Comparison of ENCODE assay signal across 1 cellular context in the genomic region with DNA sequence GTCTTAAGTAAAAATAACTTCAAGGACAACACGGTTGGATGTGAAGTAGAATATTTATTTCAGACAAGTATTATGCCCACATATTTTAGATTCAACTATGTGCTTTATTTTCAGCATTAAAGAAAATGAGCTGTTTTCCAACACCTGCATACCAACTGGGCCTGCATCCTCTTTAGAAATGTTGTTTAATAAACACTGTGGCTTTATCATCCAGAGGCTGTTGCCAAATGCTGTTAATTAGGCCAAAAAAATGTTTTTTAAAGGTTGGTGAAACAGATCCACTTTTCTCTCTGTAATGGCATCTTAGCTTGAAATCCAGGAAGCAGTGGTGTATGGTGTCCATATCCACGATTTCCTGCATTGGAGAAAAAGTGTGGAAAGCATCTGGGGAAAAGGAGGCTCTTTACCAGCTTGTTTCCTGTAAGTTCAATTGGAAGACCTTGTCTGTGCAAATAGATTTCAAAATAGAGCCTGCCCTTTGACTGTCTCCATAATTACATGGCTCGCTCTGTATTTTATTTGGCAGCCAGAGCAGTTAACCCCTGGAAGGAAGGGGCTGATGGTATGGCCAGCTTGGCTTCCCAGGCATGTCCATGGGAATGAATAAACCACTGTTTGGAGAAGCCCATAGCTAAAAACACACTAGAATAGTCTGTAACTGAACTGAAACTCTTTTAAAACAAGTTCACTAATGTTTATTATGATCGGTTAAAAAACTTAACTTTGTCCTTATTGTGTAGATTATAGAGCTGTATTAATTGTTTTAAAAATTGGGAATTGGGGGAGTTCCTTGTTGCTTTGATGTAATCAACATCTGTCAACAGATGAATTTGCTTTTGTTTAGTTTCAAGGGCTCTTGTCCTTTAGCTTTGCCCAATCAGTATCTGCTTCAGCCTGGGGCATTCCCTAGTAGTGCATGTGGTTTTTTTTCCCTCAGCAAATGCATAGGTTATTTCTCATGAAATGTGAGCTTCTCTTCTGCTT.
TF ChIP-seq lines count a peak whose summit lies in the region.

No MANE protein-coding gene starts in this region.

TF ChIP-seq in HepG2, 621 proteins besides CTCF, POLR2A, EP300 and RAD21 (continued from another document and continues in another):
- TF ChIP-seq, protein P1, sequence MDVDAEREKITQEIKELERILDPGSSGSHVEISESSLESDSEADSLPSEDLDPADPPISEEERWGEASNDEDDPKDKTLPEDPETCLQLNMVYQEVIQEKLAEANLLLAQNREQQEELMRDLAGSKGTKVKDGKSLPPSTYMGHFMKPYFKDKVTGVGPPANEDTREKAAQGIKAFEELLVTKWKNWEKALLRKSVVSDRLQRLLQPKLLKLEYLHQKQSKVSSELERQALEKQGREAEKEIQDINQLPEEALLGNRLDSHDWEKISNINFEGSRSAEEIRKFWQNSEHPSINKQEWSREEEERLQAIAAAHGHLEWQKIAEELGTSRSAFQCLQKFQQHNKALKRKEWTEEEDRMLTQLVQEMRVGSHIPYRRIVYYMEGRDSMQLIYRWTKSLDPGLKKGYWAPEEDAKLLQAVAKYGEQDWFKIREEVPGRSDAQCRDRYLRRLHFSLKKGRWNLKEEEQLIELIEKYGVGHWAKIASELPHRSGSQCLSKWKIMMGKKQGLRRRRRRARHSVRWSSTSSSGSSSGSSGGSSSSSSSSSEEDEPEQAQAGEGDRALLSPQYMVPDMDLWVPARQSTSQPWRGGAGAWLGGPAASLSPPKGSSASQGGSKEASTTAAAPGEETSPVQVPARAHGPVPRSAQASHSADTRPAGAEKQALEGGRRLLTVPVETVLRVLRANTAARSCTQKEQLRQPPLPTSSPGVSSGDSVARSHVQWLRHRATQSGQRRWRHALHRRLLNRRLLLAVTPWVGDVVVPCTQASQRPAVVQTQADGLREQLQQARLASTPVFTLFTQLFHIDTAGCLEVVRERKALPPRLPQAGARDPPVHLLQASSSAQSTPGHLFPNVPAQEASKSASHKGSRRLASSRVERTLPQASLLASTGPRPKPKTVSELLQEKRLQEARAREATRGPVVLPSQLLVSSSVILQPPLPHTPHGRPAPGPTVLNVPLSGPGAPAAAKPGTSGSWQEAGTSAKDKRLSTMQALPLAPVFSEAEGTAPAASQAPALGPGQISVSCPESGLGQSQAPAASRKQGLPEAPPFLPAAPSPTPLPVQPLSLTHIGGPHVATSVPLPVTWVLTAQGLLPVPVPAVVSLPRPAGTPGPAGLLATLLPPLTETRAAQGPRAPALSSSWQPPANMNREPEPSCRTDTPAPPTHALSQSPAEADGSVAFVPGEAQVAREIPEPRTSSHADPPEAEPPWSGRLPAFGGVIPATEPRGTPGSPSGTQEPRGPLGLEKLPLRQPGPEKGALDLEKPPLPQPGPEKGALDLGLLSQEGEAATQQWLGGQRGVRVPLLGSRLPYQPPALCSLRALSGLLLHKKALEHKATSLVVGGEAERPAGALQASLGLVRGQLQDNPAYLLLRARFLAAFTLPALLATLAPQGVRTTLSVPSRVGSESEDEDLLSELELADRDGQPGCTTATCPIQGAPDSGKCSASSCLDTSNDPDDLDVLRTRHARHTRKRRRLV (CRISPR knock-in tag; IDR thresholded peaks at IDR 0.05), result 0 out of 2 replicates have a peak, but pooled peaks have one; percentile 22
- TF ChIP-seq, protein P2, sequence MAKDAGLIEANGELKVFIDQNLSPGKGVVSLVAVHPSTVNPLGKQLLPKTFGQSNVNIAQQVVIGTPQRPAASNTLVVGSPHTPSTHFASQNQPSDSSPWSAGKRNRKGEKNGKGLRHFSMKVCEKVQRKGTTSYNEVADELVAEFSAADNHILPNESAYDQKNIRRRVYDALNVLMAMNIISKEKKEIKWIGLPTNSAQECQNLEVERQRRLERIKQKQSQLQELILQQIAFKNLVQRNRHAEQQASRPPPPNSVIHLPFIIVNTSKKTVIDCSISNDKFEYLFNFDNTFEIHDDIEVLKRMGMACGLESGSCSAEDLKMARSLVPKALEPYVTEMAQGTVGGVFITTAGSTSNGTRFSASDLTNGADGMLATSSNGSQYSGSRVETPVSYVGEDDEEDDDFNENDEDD (CRISPR knock-in tag; IDR thresholded peaks at IDR 0.05; ENCODE audit: borderline replicate concordance), result 0 out of 2 replicates have a peak, but pooled peaks have one; percentile 23
- TF ChIP-seq ELF1 (CRISPR knock-in tag; IDR thresholded peaks at IDR 0.05), result peak; percentile 84
- peak; percentile 99 for TF ChIP-seq NFIC (IDR thresholded peaks at IDR 0.05; ENCODE audit: low read length)
- TF ChIP-seq HOXA3 (CRISPR knock-in tag; IDR thresholded peaks at IDR 0.05), result peak; percentile 87
- TF ChIP-seq, protein P3, sequence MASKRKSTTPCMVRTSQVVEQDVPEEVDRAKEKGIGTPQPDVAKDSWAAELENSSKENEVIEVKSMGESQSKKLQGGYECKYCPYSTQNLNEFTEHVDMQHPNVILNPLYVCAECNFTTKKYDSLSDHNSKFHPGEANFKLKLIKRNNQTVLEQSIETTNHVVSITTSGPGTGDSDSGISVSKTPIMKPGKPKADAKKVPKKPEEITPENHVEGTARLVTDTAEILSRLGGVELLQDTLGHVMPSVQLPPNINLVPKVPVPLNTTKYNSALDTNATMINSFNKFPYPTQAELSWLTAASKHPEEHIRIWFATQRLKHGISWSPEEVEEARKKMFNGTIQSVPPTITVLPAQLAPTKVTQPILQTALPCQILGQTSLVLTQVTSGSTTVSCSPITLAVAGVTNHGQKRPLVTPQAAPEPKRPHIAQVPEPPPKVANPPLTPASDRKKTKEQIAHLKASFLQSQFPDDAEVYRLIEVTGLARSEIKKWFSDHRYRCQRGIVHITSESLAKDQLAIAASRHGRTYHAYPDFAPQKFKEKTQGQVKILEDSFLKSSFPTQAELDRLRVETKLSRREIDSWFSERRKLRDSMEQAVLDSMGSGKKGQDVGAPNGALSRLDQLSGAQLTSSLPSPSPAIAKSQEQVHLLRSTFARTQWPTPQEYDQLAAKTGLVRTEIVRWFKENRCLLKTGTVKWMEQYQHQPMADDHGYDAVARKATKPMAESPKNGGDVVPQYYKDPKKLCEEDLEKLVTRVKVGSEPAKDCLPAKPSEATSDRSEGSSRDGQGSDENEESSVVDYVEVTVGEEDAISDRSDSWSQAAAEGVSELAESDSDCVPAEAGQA (IDR thresholded peaks at IDR 0.05; ENCODE audit: low read depth), result peak; percentile 52; the same call in 1 of the 2 replicates
- TF ChIP-seq, protein P3 (CRISPR knock-in tag; IDR thresholded peaks at IDR 0.05; ENCODE audit: borderline replicate concordance), result no peak; the same call in 1 of the 2 replicates
- TF ChIP-seq ESRRA (CRISPR knock-in tag; IDR thresholded peaks at IDR 0.05; ENCODE audit: low read depth), result no peak
- peak; percentile 54; the same call in 1 of the 2 replicates for TF ChIP-seq FOXK2 (IDR thresholded peaks at IDR 0.05)
- no peak for TF ChIP-seq PCBP2 (optimal IDR thresholded peaks at IDR 0.05; ENCODE audit: low read depth, low read length, poor library complexity, severe bottlenecking)
- no peak for TF ChIP-seq NPAS2 (CRISPR knock-in tag; IDR thresholded peaks at IDR 0.05; ENCODE audit: borderline replicate concordance)
- peak; percentile 95 for TF ChIP-seq NR2F6 (IDR thresholded peaks at IDR 0.05)
- peak; percentile 96 for TF ChIP-seq NR2F6 (CRISPR knock-in tag; IDR thresholded peaks at IDR 0.05)
- no peak for TF ChIP-seq SCMH1 (CRISPR knock-in tag; IDR thresholded peaks at IDR 0.05; ENCODE audit: borderline replicate concordance)
- no peak for TF ChIP-seq ZNF577 (CRISPR knock-in tag; IDR thresholded peaks at IDR 0.05; ENCODE audit: borderline replicate concordance, low read depth)
- peak; percentile 93 for TF ChIP-seq ETV5 (CRISPR knock-in tag; IDR thresholded peaks at IDR 0.05; ENCODE audit: borderline replicate concordance)
- peak; percentile 76 for TF ChIP-seq ZMAT3 (CRISPR knock-in tag; conservative IDR thresholded peaks at IDR 0.05)
- TF ChIP-seq SNAI1 (CRISPR knock-in tag; IDR thresholded peaks at IDR 0.05; ENCODE audit: borderline replicate concordance), result no peak
- TF ChIP-seq, protein P4, sequence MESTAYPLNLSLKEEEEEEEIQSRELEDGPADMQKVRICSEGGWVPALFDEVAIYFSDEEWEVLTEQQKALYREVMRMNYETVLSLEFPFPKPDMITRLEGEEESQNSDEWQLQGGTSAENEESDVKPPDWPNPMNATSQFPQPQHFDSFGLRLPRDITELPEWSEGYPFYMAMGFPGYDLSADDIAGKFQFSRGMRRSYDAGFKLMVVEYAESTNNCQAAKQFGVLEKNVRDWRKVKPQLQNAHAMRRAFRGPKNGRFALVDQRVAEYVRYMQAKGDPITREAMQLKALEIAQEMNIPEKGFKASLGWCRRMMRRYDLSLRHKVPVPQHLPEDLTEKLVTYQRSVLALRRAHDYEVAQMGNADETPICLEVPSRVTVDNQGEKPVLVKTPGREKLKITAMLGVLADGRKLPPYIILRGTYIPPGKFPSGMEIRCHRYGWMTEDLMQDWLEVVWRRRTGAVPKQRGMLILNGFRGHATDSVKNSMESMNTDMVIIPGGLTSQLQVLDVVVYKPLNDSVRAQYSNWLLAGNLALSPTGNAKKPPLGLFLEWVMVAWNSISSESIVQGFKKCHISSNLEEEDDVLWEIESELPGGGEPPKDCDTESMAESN (CRISPR knock-in tag; conservative IDR thresholded peaks at IDR 0.05), result peak; percentile 90
- TF ChIP-seq ZNF256 (CRISPR knock-in tag; conservative IDR thresholded peaks at IDR 0.05), result 0 out of 2 replicates have a peak, but pooled peaks have one; percentile 62
- TF ChIP-seq ZEB1 (IDR thresholded peaks at IDR 0.05; ENCODE audit: insufficient replicate concordance, low read depth), result peak; percentile 90
- TF ChIP-seq SMAD1 (CRISPR knock-in tag; IDR thresholded peaks at IDR 0.05; ENCODE audit: borderline replicate concordance, low read depth), result no peak
- TF ChIP-seq, protein P5, sequence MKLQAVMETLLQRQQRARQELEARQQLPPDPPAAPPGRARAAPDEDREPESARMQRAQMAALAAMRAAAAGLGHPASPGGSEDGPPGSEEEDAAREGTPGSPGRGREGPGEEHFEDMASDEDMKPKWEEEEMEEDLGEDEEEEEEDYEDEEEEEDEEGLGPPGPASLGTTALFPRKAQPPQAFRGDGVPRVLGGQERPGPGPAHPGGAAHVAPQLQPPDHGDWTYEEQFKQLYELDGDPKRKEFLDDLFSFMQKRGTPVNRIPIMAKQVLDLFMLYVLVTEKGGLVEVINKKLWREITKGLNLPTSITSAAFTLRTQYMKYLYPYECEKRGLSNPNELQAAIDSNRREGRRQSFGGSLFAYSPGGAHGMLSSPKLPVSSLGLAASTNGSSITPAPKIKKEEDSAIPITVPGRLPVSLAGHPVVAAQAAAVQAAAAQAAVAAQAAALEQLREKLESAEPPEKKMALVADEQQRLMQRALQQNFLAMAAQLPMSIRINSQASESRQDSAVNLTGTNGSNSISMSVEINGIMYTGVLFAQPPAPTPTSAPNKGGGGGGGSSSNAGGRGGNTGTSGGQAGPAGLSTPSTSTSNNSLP (IDR thresholded peaks at IDR 0.05; ENCODE audit: low read depth, low read length), result peak; percentile 98
- no peak for TF ChIP-seq SMAD9 (CRISPR knock-in tag; IDR thresholded peaks at IDR 0.05)
- no peak for TF ChIP-seq NR3C1 (CRISPR knock-in tag; IDR thresholded peaks at IDR 0.05)
- no peak for TF ChIP-seq ZBTB3 (CRISPR knock-in tag; IDR thresholded peaks at IDR 0.05; ENCODE audit: borderline replicate concordance, low read depth)
- TF ChIP-seq ZSCAN21 (CRISPR knock-in tag; IDR thresholded peaks at IDR 0.05; ENCODE audit: borderline replicate concordance), result no peak
- TF ChIP-seq PAX8 (CRISPR knock-in tag; IDR thresholded peaks at IDR 0.05; ENCODE audit: borderline replicate concordance), result no peak
- peak; percentile 95; the same call in 1 of the 2 replicates for TF ChIP-seq EHMT2 (IDR thresholded peaks at IDR 0.05; ENCODE audit: borderline replicate concordance, low read depth, low read length)
- no peak for TF ChIP-seq SRSF4 (IDR thresholded peaks at IDR 0.05; ENCODE audit: low read depth, low read length, poor library complexity, severe bottlenecking)
- TF ChIP-seq, protein P6, sequence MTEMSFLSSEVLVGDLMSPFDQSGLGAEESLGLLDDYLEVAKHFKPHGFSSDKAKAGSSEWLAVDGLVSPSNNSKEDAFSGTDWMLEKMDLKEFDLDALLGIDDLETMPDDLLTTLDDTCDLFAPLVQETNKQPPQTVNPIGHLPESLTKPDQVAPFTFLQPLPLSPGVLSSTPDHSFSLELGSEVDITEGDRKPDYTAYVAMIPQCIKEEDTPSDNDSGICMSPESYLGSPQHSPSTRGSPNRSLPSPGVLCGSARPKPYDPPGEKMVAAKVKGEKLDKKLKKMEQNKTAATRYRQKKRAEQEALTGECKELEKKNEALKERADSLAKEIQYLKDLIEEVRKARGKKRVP (CRISPR knock-in tag; IDR thresholded peaks at IDR 0.05), result peak in 1 of 2 experiments; percentile 1; a peak in 1 of 4 replicates
- peak; percentile 77 for TF ChIP-seq KLF6 (CRISPR knock-in tag; IDR thresholded peaks at IDR 0.05)
- TF ChIP-seq, protein P7, sequence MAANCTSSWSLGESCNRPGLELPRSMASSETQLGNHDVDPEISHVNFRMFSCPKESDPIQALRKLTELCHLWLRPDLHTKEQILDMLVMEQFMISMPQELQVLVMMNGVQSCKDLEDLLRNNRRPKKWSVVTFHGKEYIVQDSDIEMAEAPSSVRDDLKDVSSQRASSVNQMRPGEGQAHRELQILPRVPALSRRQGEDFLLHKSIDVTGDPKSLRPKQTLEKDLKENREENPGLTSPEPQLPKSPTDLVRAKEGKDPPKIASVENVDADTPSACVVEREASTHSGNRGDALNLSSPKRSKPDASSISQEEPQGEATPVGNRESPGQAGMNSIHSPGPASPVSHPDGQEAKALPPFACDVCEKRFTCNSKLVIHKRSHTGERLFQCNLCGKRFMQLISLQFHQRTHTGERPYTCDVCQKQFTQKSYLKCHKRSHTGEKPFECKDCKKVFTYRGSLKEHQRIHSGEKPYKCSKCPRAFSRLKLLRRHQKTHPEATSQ (CRISPR knock-in tag; IDR thresholded peaks at IDR 0.05; ENCODE audit: borderline replicate concordance), result peak; percentile 66; the same call in 1 of the 2 replicates
- TF ChIP-seq CEBPG (CRISPR knock-in tag; IDR thresholded peaks at IDR 0.05), result peak; percentile 90
